In genomic region chr12:121748571-121749265, GRCh38 we compare ENCODE assay signal across 1 cellular context.
A peak's percentile ranks its signal among the peaks of the same experiment; 100 is the strongest.
TF ChIP-seq lines count a peak whose summit lies in the region.

No MANE protein-coding gene starts in this region.

TF ChIP-seq in HEK293, 187 proteins besides CTCF, POLR2A, EP300 and RAD21 (continued from another document):
- TF ChIP-seq ZBTB44 (tag by site-specific recombination; IDR thresholded peaks at IDR 0.05) (peak; percentile 92), ZNF596 (tag by site-specific recombination; IDR thresholded peaks at IDR 0.05) (peak; percentile 46; the same call in 1 of the 2 replicates), ZNF24 (tag by site-specific recombination; IDR thresholded peaks at IDR 0.05) (peak; percentile 95), ZBTB26 (tag by site-specific recombination; optimal IDR thresholded peaks at IDR 0.05) (no peak), ZNF501 (tag by site-specific recombination; IDR thresholded peaks at IDR 0.05) (no peak; the same call in 1 of the 2 replicates), INSM2 (tag by site-specific recombination; IDR thresholded peaks at IDR 0.05) (peak; percentile 84; the same call in 1 of the 2 replicates), PATZ1 (tag by site-specific recombination; IDR thresholded peaks at IDR 0.05) (peak; percentile 63), ZNF324 (tag by site-specific recombination; IDR thresholded peaks at IDR 0.05) (peak; percentile 89), ZIC2 (tag by site-specific recombination; IDR thresholded peaks at IDR 0.05) (peak; percentile 99)
